Comparison of ENCODE assay signal across 21 cellular contexts in the genomic region with DNA sequence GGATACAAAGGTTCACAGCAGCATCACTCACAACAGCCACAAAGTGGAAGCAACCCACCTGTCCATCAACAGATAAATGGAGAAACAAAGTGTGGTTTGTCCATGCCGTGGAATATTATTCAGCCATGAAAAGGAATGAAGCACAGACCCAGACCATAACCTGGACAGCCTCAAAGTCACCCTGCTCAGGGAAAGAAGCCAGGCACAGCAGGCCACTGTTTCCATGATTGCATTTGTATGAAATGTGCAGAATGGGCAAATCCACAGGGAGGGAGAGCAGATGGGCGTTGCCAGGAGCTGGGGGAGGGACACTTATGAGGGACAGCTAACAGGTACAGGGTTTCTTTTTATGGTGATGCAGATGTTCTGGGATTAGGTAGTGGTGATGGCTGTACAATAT. TPM values are rescaled to one million over a fixed set of nuclear protein-coding genes. Genes with fewer than 3 reads are reported as not detected.
"Had no signal": no experiment of that assay in that cellular context is flagged by ENCODE, and none has a peak within 500 bp of the region (broad histone marks: within the 10 kb centered on the region; RNA-seq: fewer than 3 reads in every experiment).

No MANE protein-coding gene starts in this region.

- H3K9me3 ChIP-seq: adrenal gland, esophagus squamous epithelium, neutrophil, right atrium auricular region had no signal

- H3K4me1 ChIP-seq: adrenal gland had no signal

- H3K27ac Mint-ChIP-seq: activated CD4-positive, alpha-beta T cell treated with anti-CD3 and anti-CD28 coated beads for 36 hours; activated CD8-positive, alpha-beta T cell treated with anti-CD3 and anti-CD28 coated beads, Interleukin-2, amount 10 ng/mL, durations not matched to agents 7 days and 5 days; activated T-helper 1 cell treated with anti-CD3 and anti-CD28 coated beads, Interleukin-12 subunit alpha, Interleukin-12 subunit beta, Interleukin-2, Interleukin-4 antibody, amounts not matched to agents 30 ng/mL and 10 ng/mL and 1 ng/mL, durations not matched to agents 14 hours and 24 hours and 36 hours; stimulated activated memory B cell treated with anti-CD40 and anti-IgM and Interleukin-4, amounts not matched to agents 10 μg/mL and 1 μg/mL and 100 μg/mL, for 72 hours had no signal

- H3K36me3 Mint-ChIP-seq: naive B cell; stimulated activated memory B cell treated with anti-CD40 and anti-IgM and Interleukin-4, amounts not matched to agents 10 μg/mL and 1 μg/mL and 100 μg/mL, for 72 hours had no signal

- H3K27ac ChIP-seq: adrenal gland, esophagus squamous epithelium, neutrophil, right atrium auricular region, skin epidermis, tibial nerve had no signal

- H3K36me3 ChIP-seq: adrenal gland, esophagus squamous epithelium, neutrophil, right atrium auricular region, tibial nerve had no signal

- H3K4me3 Mint-ChIP-seq: activated CD4-positive, alpha-beta T cell treated with anti-CD3 and anti-CD28 coated beads for 36 hours; activated CD8-positive, alpha-beta T cell treated with anti-CD3 and anti-CD28 coated beads, Interleukin-2, amount 10 ng/mL, durations not matched to agents 7 days and 5 days; activated T-helper 1 cell treated with anti-CD3 and anti-CD28 coated beads, Interleukin-12 subunit alpha, Interleukin-12 subunit beta, Interleukin-2, Interleukin-4 antibody, amounts not matched to agents 30 ng/mL and 10 ng/mL and 1 ng/mL, durations not matched to agents 14 hours and 24 hours and 36 hours; naive B cell; stimulated activated memory B cell treated with anti-CD40 and anti-IgM and Interleukin-4, amounts not matched to agents 10 μg/mL and 1 μg/mL and 100 μg/mL, for 72 hours had no signal

- H3K27me3 ChIP-seq: adrenal gland, right atrium auricular region had no signal

- H3K4me1 Mint-ChIP-seq: activated CD4-positive, alpha-beta T cell treated with anti-CD3 and anti-CD28 coated beads for 36 hours; stimulated activated memory B cell treated with anti-CD40 and anti-IgM and Interleukin-4, amounts not matched to agents 10 μg/mL and 1 μg/mL and 100 μg/mL, for 72 hours had no signal

- H3K4me3 ChIP-seq: adrenal gland, esophagus squamous epithelium, right atrium auricular region, skin epidermis, tibial nerve had no signal

- DNase-seq: activated CD4-positive, alpha-beta T cell treated with anti-CD3 and anti-CD28 coated beads for 36 hours; activated CD8-positive, alpha-beta memory T cell treated with anti-CD3 and anti-CD28 coated beads, Interleukin-2, amount 50 U/mL, for 48 hours; activated CD8-positive, alpha-beta T cell treated with anti-CD3 and anti-CD28 coated beads, Interleukin-2, amount 10 ng/mL, durations not matched to agents 7 days and 5 days; activated naive CD4-positive, alpha-beta T cell treated with Interleukin-2 at 50 U/mL for 16 hours; adrenal gland; esophagus squamous epithelium; foreskin fibroblast; head of caudate nucleus; islet precursor cell; left ventricle myocardium superior; naive B cell had no signal

- ATAC-seq: activated CD4-positive, alpha-beta T cell treated with anti-CD3 and anti-CD28 coated beads for 36 hours; activated CD8-positive, alpha-beta T cell treated with anti-CD3 and anti-CD28 coated beads, Interleukin-2, amount 10 ng/mL, durations not matched to agents 7 days and 5 days; left ventricle myocardium superior; stimulated activated memory B cell treated with anti-CD40 and anti-IgM and Interleukin-4, amounts not matched to agents 10 μg/mL and 1 μg/mL and 100 μg/mL, for 72 hours had no signal

- H3K9me3 Mint-ChIP-seq: activated T-helper 1 cell treated with anti-CD3 and anti-CD28 coated beads, Interleukin-12 subunit alpha, Interleukin-12 subunit beta, Interleukin-2, Interleukin-4 antibody, amounts not matched to agents 30 ng/mL and 10 ng/mL and 1 ng/mL, durations not matched to agents 14 hours and 24 hours and 36 hours; stimulated activated memory B cell treated with anti-CD40 and anti-IgM and Interleukin-4, amounts not matched to agents 10 μg/mL and 1 μg/mL and 100 μg/mL, for 72 hours had no signal

RNA-seq across cellular contexts. Expression of a gene that starts 30.3 kb away (rescaled TPM):
- total RNA-seq: activated CD4-positive, alpha-beta T cell treated with anti-CD3 and anti-CD28 coated beads for 36 hours; activated CD8-positive, alpha-beta T cell treated with anti-CD3 and anti-CD28 coated beads, Interleukin-2, amount 10 ng/mL, durations not matched to agents 7 days and 5 days; activated T-helper 1 cell treated with anti-CD3 and anti-CD28 coated beads, Interleukin-12 subunit alpha, Interleukin-12 subunit beta, Interleukin-2, Interleukin-4 antibody, amounts not matched to agents 30 ng/mL and 10 ng/mL and 1 ng/mL, durations not matched to agents 14 hours and 24 hours and 36 hours; adrenal gland; dermis microvascular lymphatic vessel endothelial cell; esophagus squamous epithelium; left ventricle myocardium superior; posterior vena cava; right atrium auricular region; SK-MEL-5; subcutaneous adipose tissue; tibial nerve had no signal
- polyA plus RNA-seq: adrenal gland had no signal
